In the genomic region with DNA sequence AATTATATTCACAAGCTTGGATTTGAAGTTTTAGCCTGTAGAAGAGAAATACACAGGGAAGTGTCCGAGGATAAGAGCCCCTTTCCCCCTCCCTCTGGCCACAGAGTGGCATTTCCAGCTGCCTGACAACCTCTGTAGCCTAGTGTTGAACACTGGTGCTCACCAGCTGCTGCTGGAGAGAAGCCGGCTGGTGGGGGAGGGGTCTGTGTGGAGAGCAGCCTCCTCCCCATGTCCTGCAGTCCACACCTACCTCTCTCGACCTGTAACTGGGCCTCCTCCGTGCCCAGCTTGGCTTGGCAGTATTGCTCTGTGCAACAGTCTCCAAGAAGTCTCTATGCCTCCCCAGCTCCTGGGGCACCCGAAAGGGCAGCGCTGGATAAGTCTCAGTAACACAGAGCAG, we compare ENCODE assay signal across 11 cellular contexts.
"Had no signal": no experiment of that assay in that cellular context is flagged by ENCODE, and none has a peak within 500 bp of the region (broad histone marks: within the 10 kb centered on the region; RNA-seq: fewer than 3 reads in every experiment).

No MANE protein-coding gene starts in this region.

- H3K27me3 ChIP-seq: transverse colon had no signal

- FAIRE-seq: endometrium, keratinocyte had no signal

- H3K27ac ChIP-seq: parathyroid adenoma, skin epidermis, transverse colon had no signal

- H3K79me2 ChIP-seq: parathyroid adenoma had no signal

- H3K4me1 ChIP-seq: parathyroid adenoma, transverse colon had no signal

- H3K9me3 ChIP-seq: transverse colon had no signal

- H2AFZ ChIP-seq: parathyroid adenoma had no signal

- H3K36me3 ChIP-seq: transverse colon had no signal

- H3K9ac ChIP-seq: parathyroid adenoma had no signal

- DNase-seq: activated CD4-positive, alpha-beta T cell treated with anti-CD3 and anti-CD28 coated beads for 1 hour; activated CD8-positive, alpha-beta memory T cell treated with anti-CD3 and anti-CD28 coated beads, Interleukin-2, amount 50 U/mL, for 4 hours; activated CD8-positive, alpha-beta T cell treated with anti-CD3 and anti-CD28 coated beads for 36 hours; activated gamma-delta T cell treated with Interleukin-2 at 50 U/mL for 16 hours; activated naive CD8-positive, alpha-beta T cell treated with anti-CD3 and anti-CD28 coated beads for 36 hours; activated T-cell treated with anti-CD3 and anti-CD28 coated beads, Interleukin-2, amount 50 U/mL, for 72 hours; transverse colon had no signal

- H3K4me3 ChIP-seq: skin epidermis, transverse colon had no signal
